18 cellular contexts compared by ENCODE assay signal in the genomic region with DNA sequence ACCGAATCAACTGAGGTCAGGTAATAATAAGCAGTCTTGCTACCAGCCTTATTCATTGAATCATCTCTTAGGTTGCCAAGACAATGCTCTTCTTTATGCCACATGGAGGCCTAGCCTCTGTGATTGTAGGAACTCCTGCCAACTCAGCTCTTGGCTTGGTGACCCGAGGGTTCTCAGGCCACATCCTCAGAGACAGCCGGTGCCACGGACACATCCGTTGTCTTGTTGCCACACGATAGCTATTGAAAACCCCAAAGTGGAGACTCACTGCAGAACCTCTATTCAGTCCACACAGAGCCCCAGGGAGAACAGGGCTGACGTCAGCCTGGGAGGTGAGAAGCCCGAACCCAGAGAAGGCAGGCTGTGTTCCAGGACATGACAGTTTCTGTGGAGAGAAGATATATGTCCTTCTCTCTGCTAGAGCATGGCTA. TPM values are rescaled to one million over a fixed set of nuclear protein-coding genes. Genes with fewer than 3 reads are reported as not detected.
DNase-seq lines count a peak whose midpoint lies in the region; ATAC-seq, FAIRE-seq and TF ChIP-seq lines count a peak whose summit lies in the region.
"Had no signal": no experiment of that assay in that cellular context is flagged by ENCODE, and none has a peak within 500 bp of the region (broad histone marks: within the 10 kb centered on the region; RNA-seq: fewer than 3 reads in every experiment).

No MANE protein-coding gene starts in this region.

- no peak for TF ChIP-seq EP300 in esophagus muscularis mucosa (IDR thresholded peaks at IDR 0.05)

- H3K4me1 Mint-ChIP-seq in HFFc6 (ENCODE audit: low read depth), result no peaks in the 10 kb centered on the region
- no peaks in the 10 kb centered on the region for H3K4me1 Mint-ChIP-seq in astrocyte (ENCODE audit: low read depth, unreplicated experiment)
- H3K4me1 Mint-ChIP-seq: stimulated activated effector memory CD8-positive, alpha-beta T cell treated with anti-CD3 and anti-CD28 coated beads, Interleukin-12 subunit alpha, Interleukin-12 subunit beta, amount 100 ng/mL, for 72 hours had no signal

- no peak overlapping the region for H3K9ac ChIP-seq in astrocyte (ENCODE audit: low read length)

- H3K27me3 ChIP-seq in astrocyte (ENCODE audit: insufficient read depth, low read length) (no peaks in the 10 kb centered on the region), esophagus muscularis mucosa (peaks cover 0 to 27% (median 0%) of the 10 kb centered on the region in 4 donors)
- H3K27me3 ChIP-seq: transverse colon had no signal

- no peaks in the 10 kb centered on the region for H3K9me3 ChIP-seq in astrocyte (ENCODE audit: insufficient read depth, low read depth, low read length)
- H3K9me3 ChIP-seq in esophagus muscularis mucosa, result no peaks in the 10 kb centered on the region
- H3K9me3 ChIP-seq: gastroesophageal sphincter, transverse colon had no signal

- peaks cover 3% of the 10 kb centered on the region for H3K4me1 ChIP-seq in astrocyte (ENCODE audit: insufficient read depth, low read length)
- H3K4me1 ChIP-seq in esophagus muscularis mucosa, result no peaks in the 10 kb centered on the region
- H3K4me1 ChIP-seq: gastroesophageal sphincter, transverse colon had no signal

- H3K4me3 ChIP-seq in astrocyte (ENCODE audit: insufficient read depth, low read depth, low read length), result no peak overlapping the region
- no peak overlapping the region for H3K4me3 ChIP-seq in esophagus muscularis mucosa
- H3K4me3 ChIP-seq: gastroesophageal sphincter, transverse colon had no signal

- no peak for TF ChIP-seq CTCF in HFFc6 (IDR thresholded peaks at IDR 0.05)
- TF ChIP-seq CTCF in astrocyte (IDR thresholded peaks at IDR 0.05; ENCODE audit: insufficient read depth, low read depth, low read length), result no peak
- TF ChIP-seq CTCF in esophagus muscularis mucosa (IDR thresholded peaks at IDR 0.05), result no peak

- ATAC-seq in GM19452 (IDR thresholded peaks at IDR 0.05; ENCODE audit: unreplicated experiment) (no peak), HG03175 (IDR thresholded peaks at IDR 0.05; ENCODE audit: unreplicated experiment) (no peak)
- ATAC-seq: gastroesophageal sphincter; stimulated activated effector memory CD8-positive, alpha-beta T cell treated with anti-CD3 and anti-CD28 coated beads, Interleukin-12 subunit alpha, Interleukin-12 subunit beta, amount 100 ng/mL, for 72 hours; T-helper 17 cell had no signal

- H3K4me3 Mint-ChIP-seq in HFFc6 (no peak overlapping the region), astrocyte (ENCODE audit: unreplicated experiment) (no peak overlapping the region)
- H3K4me3 Mint-ChIP-seq: stimulated activated effector memory CD8-positive, alpha-beta T cell treated with anti-CD3 and anti-CD28 coated beads, Interleukin-12 subunit alpha, Interleukin-12 subunit beta, amount 100 ng/mL, for 72 hours; T-helper 17 cell had no signal

- H3K27ac ChIP-seq in astrocyte (ENCODE audit: low read depth, low read length) (no peak overlapping the region), substantia nigra (ENCODE audit: low read depth, low read length, poor library complexity, severe bottlenecking) (peak overlapping the region; percentile 32), esophagus muscularis mucosa (replicated peaks in 1 of 4) (no peak overlapping the region)
- H3K27ac ChIP-seq: C4-2B, gastroesophageal sphincter, transverse colon had no signal

- H4K20me1 ChIP-seq in astrocyte (ENCODE audit: insufficient read depth, low read length), result no peaks in the 10 kb centered on the region

- 87% methylated on average over 7 of the region's 8 CpGs for WGBS in esophagus muscularis mucosa

- H2AFZ ChIP-seq in astrocyte (ENCODE audit: low read depth, low read length), result peak overlapping the region; percentile 28

- no peak for TF ChIP-seq POLR2A in esophagus muscularis mucosa (IDR thresholded peaks at IDR 0.05; ENCODE audit: low read depth)

- H3K36me3 ChIP-seq in astrocyte (ENCODE audit: insufficient read depth, low read length) (no peaks in the 10 kb centered on the region), esophagus muscularis mucosa (no peaks in the 10 kb centered on the region)
- H3K36me3 ChIP-seq: gastroesophageal sphincter, transverse colon had no signal

- H3K36me3 Mint-ChIP-seq in HFFc6 (ENCODE audit: low read depth), result no peaks in the 10 kb centered on the region
- H3K36me3 Mint-ChIP-seq in astrocyte (ENCODE audit: low read depth, unreplicated experiment), result no peaks in the 10 kb centered on the region
- H3K36me3 Mint-ChIP-seq: stimulated activated effector memory CD8-positive, alpha-beta T cell treated with anti-CD3 and anti-CD28 coated beads, Interleukin-12 subunit alpha, Interleukin-12 subunit beta, amount 100 ng/mL, for 72 hours had no signal

- H3K9me3 Mint-ChIP-seq in HFFc6 (no peaks in the 10 kb centered on the region), astrocyte (ENCODE audit: unreplicated experiment) (peaks cover 6% of the 10 kb centered on the region)
- H3K9me3 Mint-ChIP-seq: stimulated activated effector memory CD8-positive, alpha-beta T cell treated with anti-CD3 and anti-CD28 coated beads, Interleukin-12 subunit alpha, Interleukin-12 subunit beta, amount 100 ng/mL, for 72 hours had no signal

- H3K27ac Mint-ChIP-seq in HFFc6 (peak overlapping the region; percentile 20; the same call in 1 of the 2 replicates), astrocyte (ENCODE audit: unreplicated experiment) (no peak overlapping the region)
- H3K27ac Mint-ChIP-seq: stimulated activated effector memory CD8-positive, alpha-beta T cell treated with anti-CD3 and anti-CD28 coated beads, Interleukin-12 subunit alpha, Interleukin-12 subunit beta, amount 100 ng/mL, for 72 hours; T-helper 17 cell had no signal

- H3K27me3 Mint-ChIP-seq in HFFc6 (ENCODE audit: insufficient read depth) (peaks cover 20% of the 10 kb centered on the region), astrocyte (ENCODE audit: low read depth, unreplicated experiment) (peaks cover 16% of the 10 kb centered on the region)

- FAIRE-seq in astrocyte (lab: Jason Lieb, UNC), result no peak
- FAIRE-seq: endometrium had no signal

- intact Hi-C loops in head of caudate nucleus (cut with DNase I) (no loop called here), esophagus muscularis mucosa (cut with DNase I) (no loop called here)

- no peaks in the 10 kb centered on the region for H3K79me2 ChIP-seq in astrocyte (ENCODE audit: insufficient read depth, low read length)

- DNase-seq in HFFc6 (peak; percentile 13), astrocyte (ENCODE audit: low read depth) (peak; percentile 42), head of caudate nucleus (peak in 36 of 42 donors; percentile 9 to 76 (median 34)), substantia nigra (lab: John Stamatoyannopoulos, UW) (peak in 22 of 49 donors; percentile 4 to 70 (median 14)), esophagus muscularis mucosa (ENCODE audit: extremely low spot score) (no peak)
- DNase-seq: activated CD4-positive, CD25-positive, alpha-beta regulatory T cell; Kasumi-1; NCI-H510A; SIG-M5; stimulated activated CD4-positive, alpha-beta T cell treated with anti-CD3 and anti-CD28 coated beads, Interleukin-12 subunit alpha, Interleukin-12 subunit beta, amount 100 ng/mL, for 4 hours; T-helper 17 cell; transverse colon had no signal

- no peak overlapping the region for H3K4me2 ChIP-seq in astrocyte (ENCODE audit: low read length)

RNA-seq across cellular contexts. Expression of a gene that starts 53.5 kb away (rescaled TPM):
- under 1 TPM in 3 of 6 experiments, not detected in 3; 0.05 to 0.38 (median 0.26) TPM for total RNA-seq in HFFc6 (2021; fragmentation: NEBNext Ultra II Directional; extraction: Animal tissue kit (Norgen Biotek cat#: 25700))
- 0.55 and 1.4 TPM in 2 replicates for total RNA-seq in astrocyte
- total RNA-seq in esophagus muscularis mucosa, result 1 to 10 TPM in 2 of 4 donors, under 1 TPM in 2; 0.46 to 2.0 (median 1.3) TPM
